13 cellular contexts compared by ENCODE assay signal in the genomic region with DNA sequence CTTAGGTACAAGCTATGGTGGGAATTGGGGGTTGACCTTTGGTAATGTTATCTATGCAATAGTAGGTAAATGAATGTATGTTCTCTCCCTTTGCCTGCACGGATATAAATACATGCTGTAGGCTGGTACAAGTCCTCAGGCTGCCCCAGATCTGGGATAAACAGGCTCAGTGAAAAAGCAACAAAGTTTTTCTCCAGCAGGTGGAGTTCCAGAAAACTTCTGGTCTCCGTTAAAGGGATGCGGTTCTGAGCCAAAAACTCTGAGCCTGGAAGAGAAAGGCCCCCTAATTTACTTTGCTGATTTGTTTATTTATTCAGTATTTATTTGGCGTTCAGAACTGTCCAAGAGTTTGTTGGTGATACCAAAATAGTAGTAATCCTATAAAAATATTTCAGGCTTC.
DNase-seq lines count a peak whose midpoint lies in the region; ATAC-seq and TF ChIP-seq lines count a peak whose summit lies in the region.
"Had no signal": no experiment of that assay in that cellular context is flagged by ENCODE, and none has a peak within 500 bp of the region (broad histone marks: within the 10 kb centered on the region; RNA-seq: fewer than 3 reads in every experiment).

No MANE protein-coding gene starts in this region.

- WGBS in heart left ventricle, 4 donors: 10 to 23% (median 13%) methylated on average over 4 of the region's 4 CpGs

- H3K4me3 ChIP-seq in heart left ventricle (no peak overlapping the region), WERI-Rb-1 (ENCODE audit: low read depth, low read length) (no peak overlapping the region), uterus (no peak overlapping the region)
- H3K4me3 ChIP-seq in effector memory CD4-positive, alpha-beta T cell (ENCODE audit: insufficient read depth, low read depth, low read length, poor library complexity, severe bottlenecking): no peak overlapping the region

- H3K27ac ChIP-seq in heart left ventricle: no peak overlapping the region
- no peak overlapping the region for H3K27ac ChIP-seq in WERI-Rb-1
- peak overlapping the region in 1 of 2 donors; percentile 33 for H3K27ac ChIP-seq in uterus
- H3K27ac ChIP-seq in effector memory CD4-positive, alpha-beta T cell (ENCODE audit: insufficient read depth, low read length, poor library complexity, severe bottlenecking): no peak overlapping the region
- H3K27ac ChIP-seq: KMS-11 had no signal

- TF ChIP-seq CTCF in heart left ventricle (IDR thresholded peaks at IDR 0.05) (peak in 7 of 12 donors; percentile 5 to 48 (median 33)), WERI-Rb-1 (IDR thresholded peaks at IDR 0.05; ENCODE audit: low read depth, low read length) (peak; percentile 44), uterus (IDR thresholded peaks at IDR 0.05) (peak; percentile 24 to 53 (median 33))

- H3K36me3 ChIP-seq in heart left ventricle (no peaks in the 10 kb centered on the region), WERI-Rb-1 (no peaks in the 10 kb centered on the region), uterus (no peaks in the 10 kb centered on the region)
- H3K36me3 ChIP-seq in effector memory CD4-positive, alpha-beta T cell (ENCODE audit: control insufficient read depth, insufficient read depth, low read length): no peaks in the 10 kb centered on the region

- no peaks in the 10 kb centered on the region for H3K4me1 ChIP-seq in heart left ventricle
- H3K4me1 ChIP-seq in uterus: peaks cover 0 to 6% of the 10 kb centered on the region in 2 donors
- no peaks in the 10 kb centered on the region for H3K4me1 ChIP-seq in effector memory CD4-positive, alpha-beta T cell (ENCODE audit: control insufficient read depth, insufficient read depth, low read length, poor library complexity, severe bottlenecking)

- H3K9me3 ChIP-seq in heart left ventricle (no peaks in the 10 kb centered on the region), WERI-Rb-1 (ENCODE audit: severe bottlenecking) (no peaks in the 10 kb centered on the region), uterus (no peaks in the 10 kb centered on the region)
- H3K9me3 ChIP-seq in effector memory CD4-positive, alpha-beta T cell (ENCODE audit: control insufficient read depth, low read length): no peaks in the 10 kb centered on the region

- ATAC-seq in heart left ventricle (peak in 1 of 4 donors; percentile 18), left lobe of liver (peak; percentile 78), GM19023 (IDR thresholded peaks at IDR 0.05; ENCODE audit: unreplicated experiment) (no peak)
- ATAC-seq: activated naive CD8-positive, alpha-beta T cell treated with anti-CD3 and anti-CD28 coated beads, Interleukin-2, amount 50 U/mL, for 24 hours had no signal

- no peaks in the 10 kb centered on the region for H3K27me3 ChIP-seq in heart left ventricle
- no peaks in the 10 kb centered on the region for H3K27me3 ChIP-seq in WERI-Rb-1 (ENCODE audit: insufficient read depth, low read depth, severe bottlenecking)
- no peaks in the 10 kb centered on the region for H3K27me3 ChIP-seq in uterus
- no peaks in the 10 kb centered on the region for H3K27me3 ChIP-seq in effector memory CD4-positive, alpha-beta T cell (replicated peaks; ENCODE audit: control insufficient read depth, insufficient read depth, low read length, poor library complexity, severe bottlenecking)

- DNase-seq in heart left ventricle: no peak
- DNase-seq in cardiac septum (ENCODE audit: low spot score): no peak
- no peak for DNase-seq in WERI-Rb-1
- DNase-seq in left lobe of liver (ENCODE audit: low spot score): no peak
- no peak for DNase-seq in uterus
- no peak for DNase-seq in effector memory CD4-positive, alpha-beta T cell
- no peak for DNase-seq in NCI-H1105 (lab: John Stamatoyannopoulos, UW)
- DNase-seq: activated CD4-positive, alpha-beta T cell treated with anti-CD3 and anti-CD28 coated beads for 48 hours; activated naive CD8-positive, alpha-beta T cell treated with anti-CD3 and anti-CD28 coated beads, Interleukin-2, amount 50 U/mL, for 24 hours; C1 segment of cervical spinal cord; naive B cell had no signal

- TF ChIP-seq POLR2A in heart left ventricle (IDR thresholded peaks at IDR 0.05): no peak
- TF ChIP-seq POLR2A in uterus (IDR thresholded peaks at IDR 0.05): no peak

- intact Hi-C loops in heart left ventricle (cut with DNase I) (no loop called here), cardiac septum (cut with DNase I) (no loop called here), uterus (cut with DNase I; ENCODE audit: low total_unique reads) (no loop called here)
